Comparison of ENCODE assay signal across 8 cellular contexts in genomic region chr2:16773080-16773713, GRCh38.
DNase-seq lines count a peak whose midpoint lies in the region; ATAC-seq lines count a peak whose summit lies in the region.

No MANE protein-coding gene starts in this region.

- ATAC-seq in GM19463 (IDR thresholded peaks at IDR 0.05; ENCODE audit: unreplicated experiment) (peak; percentile 78), HG03520 (IDR thresholded peaks at IDR 0.05; ENCODE audit: unreplicated experiment) (peak; percentile 91), left lobe of liver (peak; percentile 73), GM19324 (IDR thresholded peaks at IDR 0.05; ENCODE audit: low FRiP score, unreplicated experiment) (no peak)

- in situ Hi-C loops in G401 (cut with HindIII; ENCODE audit: low sequenced_read_pairs), result no loop called here

- DNase-seq in G401 (ENCODE audit: low spot score), result peak; percentile 80
- peak; percentile 48 for DNase-seq in NCI-H82 treated with DMSO at 0.1 percent for 48 hours (lab: John Stamatoyannopoulos, UW; ENCODE audit: unreplicated experiment)
- DNase-seq in cerebellum (ENCODE audit: low spot score), result peak; percentile 77
- DNase-seq in left lobe of liver (ENCODE audit: low spot score), result no peak
- peak; percentile 51 for DNase-seq in ureter (ENCODE audit: low spot score)
